In genomic region chr2:196925445-196925767, GRCh38 we compare ENCODE assay signal across 8 cellular contexts. TPM values are rescaled to one million over a fixed set of nuclear protein-coding genes. Genes with fewer than 3 reads are reported as not detected.
DNase-seq lines count a peak whose midpoint lies in the region; ATAC-seq and TF ChIP-seq lines count a peak whose summit lies in the region.

No MANE protein-coding gene starts in this region.

- H3K4me1 ChIP-seq in SJSA1 (replicated peaks) (0 out of 2 replicates have a peak, but pooled peaks cover 4% of the 10 kb centered on the region), sigmoid colon (peaks cover 0 to 24% (median 16%) of the 10 kb centered on the region in 4 donors)

- H3K27me3 ChIP-seq in SJSA1 (replicated peaks) (no peaks in the 10 kb centered on the region), sigmoid colon (no peaks in the 10 kb centered on the region)

- H3K36me3 ChIP-seq in SJSA1 (peaks cover 4% of the 10 kb centered on the region; the same call in 1 of the 2 replicates), sigmoid colon (no peaks in the 10 kb centered on the region)

- ATAC-seq in HG03175 (IDR thresholded peaks at IDR 0.05; ENCODE audit: unreplicated experiment): no peak

- TF ChIP-seq POLR2A in sigmoid colon (IDR thresholded peaks at IDR 0.05): no peak

- no peak overlapping the region for H3K27ac ChIP-seq in SJSA1
- peak overlapping the region; percentile 89 to 95 (median 92) for H3K27ac ChIP-seq in sigmoid colon

- H3K4me3 ChIP-seq in SJSA1 (peak overlapping the region; percentile 64), sigmoid colon (peak overlapping the region; percentile 48 to 91 (median 80))

- DNase-seq in NCI-H1417 treated with DMSO at 0.1 percent for 48 hours (lab: John Stamatoyannopoulos, UW) (peak; percentile 37), NCI-H1417 (lab: John Stamatoyannopoulos, UW) (no peak), SJSA1 (ENCODE audit: low read depth in 1 of 2, low spot score in 2 of 2) (no peak), fibroblast of peridontal ligament (ENCODE audit: extremely low read depth) (peak; percentile 53), sigmoid colon (no peak), GM13977 (ENCODE audit: low spot score) (no peak)
- no peak for DNase-seq in activated CD4-positive, CD25-positive, alpha-beta regulatory T cell treated with anti-CD3 and anti-CD28 coated beads, Interleukin-2, amount 50 U/mL, for 72 hours

- in situ Hi-C loops in GM13977 (cut with MboI; ENCODE audit: low pct_unique_long_range_greater_than_20kb, low sequenced_read_pairs, unreplicated experiment): no loop called here

- TF ChIP-seq CTCF in sigmoid colon (IDR thresholded peaks at IDR 0.05) (no peak), GM13977 (IDR thresholded peaks at IDR 0.05; ENCODE audit: extremely low read depth, insufficient read depth, missing control alignments) (no peak)

- H3K9me3 ChIP-seq in SJSA1 (replicated peaks): no peaks in the 10 kb centered on the region
- H3K9me3 ChIP-seq in sigmoid colon: no peaks in the 10 kb centered on the region

- WGBS in sigmoid colon, 2 donors: 3 to 12% methylated on average over 8 of the region's 8 CpGs

- no peak for TF ChIP-seq EP300 in sigmoid colon (IDR thresholded peaks at IDR 0.05)

- intact Hi-C loops in sigmoid colon (cut with DNase I): loop anchor here (10.0 kb wide), 1 partner anchor 269 kb away; no protein-coding TSS in a partner anchor

RNA-seq across cellular contexts. Expression of gene PGAP1, which starts 1.1 kb away (rescaled TPM):
- total RNA-seq in SJSA1 (2014; rRNA removed; shearing (Covaris generic)): 4.4 and 4.6 TPM in 2 replicates
- total RNA-seq in sigmoid colon: 10 to 100 TPM in 1 of 4 donors, 1 to 10 TPM in 3; 6.6 to 14.0 (median 8.1) TPM
- 1 to 10 TPM in 2 of 3 donors, under 1 TPM in 1; 0.46 to 2.3 (median 1.2) TPM for polyA plus RNA-seq in sigmoid colon

Comparison
In these comparisons a context has a peak if more than half of its experiments do, and no peak if none do; other contexts are left out.
1. DNase-seq: peak in NCI-H1417 treated with DMSO at 0.1 percent for 48 hours (single experiment) and fibroblast of peridontal ligament (single experiment); none in NCI-H1417 (0 of 3), SJSA1 (0 of 2), sigmoid colon (single experiment), GM13977 (single experiment) and activated CD4-positive, CD25-positive, alpha-beta regulatory T cell treated with anti-CD3 and anti-CD28 coated beads, Interleukin-2, amount 50 U/mL, for 72 hours (single experiment).